ENCODE assay signal across 7 cellular contexts in the genomic region with DNA sequence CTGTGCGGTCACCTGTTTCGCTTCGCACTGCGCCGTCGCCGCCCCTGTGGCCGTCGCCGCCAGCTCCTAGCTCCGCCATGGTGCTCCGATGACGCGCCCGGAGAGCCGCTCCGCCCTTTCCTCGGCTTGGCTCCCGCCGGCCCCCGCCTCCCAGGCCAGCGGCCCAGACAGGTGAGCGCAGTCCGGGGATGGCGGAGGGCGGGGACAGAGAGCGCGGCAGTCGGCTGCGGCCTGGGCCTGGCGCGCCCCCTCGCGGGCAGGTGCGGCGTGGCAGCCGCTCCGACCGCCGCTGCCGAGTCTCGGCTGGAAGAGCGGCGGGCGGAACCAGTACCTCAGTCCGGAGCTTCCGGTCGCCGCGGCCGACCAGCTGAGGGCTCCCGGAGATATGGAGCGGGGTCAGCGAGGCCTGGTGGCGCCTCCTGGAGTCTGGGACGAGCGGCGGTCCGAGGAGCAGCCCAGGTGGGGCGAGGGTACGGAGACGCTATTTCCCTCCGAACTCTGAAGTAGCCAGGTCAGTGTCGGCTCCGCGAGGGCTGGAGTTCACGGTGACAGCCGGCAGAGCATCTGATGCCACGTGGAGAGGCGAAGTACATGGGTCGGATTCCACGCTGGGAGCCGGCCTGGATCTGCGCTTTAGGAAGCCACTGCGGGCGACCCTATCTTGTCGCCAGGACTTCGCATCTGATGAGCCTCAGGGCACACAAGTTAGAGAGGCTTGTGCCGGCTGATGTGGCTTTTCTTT. TPM values are rescaled to one million over a fixed set of nuclear protein-coding genes. Genes with fewer than 3 reads are reported as not detected.
DNase-seq lines count a peak whose midpoint lies in the region; ATAC-seq and TF ChIP-seq lines count a peak whose summit lies in the region.

MAP7 (minus strand) TSS at position 93 of the 742 bp plus-strand sequence; CDS start at position 79, 14 bp downstream.

- intact Hi-C loops in activated CD4-positive, alpha-beta T cell treated with anti-CD3 and anti-CD28 coated beads, Interleukin-2, amount 10 ng/mL, durations not matched to agents 24 days and 14 days (cut with micrococcal nuclease): no loop called here
- intact Hi-C loops in dendritic cell treated with granulocyte-macrophage colony-stimulating factor and Interleukin-4, amounts not matched to agents 40 ng/mL and 50 ng/mL, for 4 days (cut with micrococcal nuclease): loop anchor here (5.0 kb wide), 1 partner anchor 298 kb away; the partner anchor contains the start of gene MTFR2
- intact Hi-C loops in lower lobe of right lung (cut with DNase I): no loop called here

- peak within 1 kb of the TSS; percentile 68 for H3K4me3 ChIP-seq in lower lobe of right lung

- no peak for TF ChIP-seq POLR2A in GM18505 (IDR thresholded peaks at IDR 0.05; ENCODE audit: borderline replicate concordance, extremely low read depth, insufficient read depth, insufficient read length)

- peaks cover 7% of the 10 kb centered on the region for H3K36me3 Mint-ChIP-seq in activated CD4-positive, alpha-beta T cell treated with anti-CD3 and anti-CD28 coated beads, Interleukin-2, amount 10 ng/mL, durations not matched to agents 24 days and 14 days (ENCODE audit: low read depth)
- H3K36me3 Mint-ChIP-seq in dendritic cell treated with granulocyte-macrophage colony-stimulating factor and Interleukin-4, amounts not matched to agents 40 ng/mL and 50 ng/mL, for 4 days (ENCODE audit: low read depth): peaks cover 7% of the 10 kb centered on the region

- H3K27ac Mint-ChIP-seq in activated CD4-positive, alpha-beta T cell treated with anti-CD3 and anti-CD28 coated beads, Interleukin-2, amount 10 ng/mL, durations not matched to agents 24 days and 14 days: no peak within 1 kb of the TSS
- peak within 1 kb of the TSS; percentile 44 for H3K27ac Mint-ChIP-seq in dendritic cell treated with granulocyte-macrophage colony-stimulating factor and Interleukin-4, amounts not matched to agents 40 ng/mL and 50 ng/mL, for 4 days

- H3K27me3 Mint-ChIP-seq in activated CD4-positive, alpha-beta T cell treated with anti-CD3 and anti-CD28 coated beads, Interleukin-2, amount 10 ng/mL, durations not matched to agents 24 days and 14 days: peaks cover 55% of the 10 kb centered on the region
- H3K27me3 Mint-ChIP-seq in dendritic cell treated with granulocyte-macrophage colony-stimulating factor and Interleukin-4, amounts not matched to agents 40 ng/mL and 50 ng/mL, for 4 days: peaks cover 37% of the 10 kb centered on the region

- H3K4me1 Mint-ChIP-seq in activated CD4-positive, alpha-beta T cell treated with anti-CD3 and anti-CD28 coated beads, Interleukin-2, amount 10 ng/mL, durations not matched to agents 24 days and 14 days: peaks cover 4% of the 10 kb centered on the region
- H3K4me1 Mint-ChIP-seq in dendritic cell treated with granulocyte-macrophage colony-stimulating factor and Interleukin-4, amounts not matched to agents 40 ng/mL and 50 ng/mL, for 4 days (ENCODE audit: low read depth): peaks cover 13% of the 10 kb centered on the region

- no peaks in the 10 kb centered on the region for H3K9me3 Mint-ChIP-seq in activated CD4-positive, alpha-beta T cell treated with anti-CD3 and anti-CD28 coated beads, Interleukin-2, amount 10 ng/mL, durations not matched to agents 24 days and 14 days
- H3K9me3 Mint-ChIP-seq in dendritic cell treated with granulocyte-macrophage colony-stimulating factor and Interleukin-4, amounts not matched to agents 40 ng/mL and 50 ng/mL, for 4 days: no peaks in the 10 kb centered on the region

- no peaks in the 10 kb centered on the region for H3K9me3 ChIP-seq in lower lobe of right lung

- peak; percentile 74 for ATAC-seq in GM18505 (IDR thresholded peaks at IDR 0.05; ENCODE audit: unreplicated experiment)
- peak; percentile 51 for ATAC-seq in HG02840 (IDR thresholded peaks at IDR 0.05; ENCODE audit: low FRiP score, unreplicated experiment)
- ATAC-seq in lower lobe of right lung: peak; percentile 98

- peaks cover 20% of the 10 kb centered on the region for H3K4me1 ChIP-seq in lower lobe of right lung

- TF ChIP-seq CTCF in lower lobe of right lung (IDR thresholded peaks at IDR 0.05): peak; percentile 82

- peak within 1 kb of the TSS; percentile 73 for H3K4me3 Mint-ChIP-seq in activated CD4-positive, alpha-beta T cell treated with anti-CD3 and anti-CD28 coated beads, Interleukin-2, amount 10 ng/mL, durations not matched to agents 24 days and 14 days
- peak within 1 kb of the TSS; percentile 75 for H3K4me3 Mint-ChIP-seq in dendritic cell treated with granulocyte-macrophage colony-stimulating factor and Interleukin-4, amounts not matched to agents 40 ng/mL and 50 ng/mL, for 4 days

- peaks cover 3% of the 10 kb centered on the region for H3K36me3 ChIP-seq in lower lobe of right lung

- H3K27ac ChIP-seq in lower lobe of right lung: peak within 1 kb of the TSS; percentile 77

- H3K27me3 ChIP-seq in lower lobe of right lung (ENCODE audit: low read depth): peaks cover 13% of the 10 kb centered on the region

- peak; percentile 82 for DNase-seq in NCI-H2171 (lab: John Stamatoyannopoulos, UW)
- peak; percentile 88 for DNase-seq in activated CD4-positive, alpha-beta T cell treated with anti-CD3 and anti-CD28 coated beads, Interleukin-2, amount 10 ng/mL, durations not matched to agents 24 days and 14 days
- DNase-seq in lower lobe of right lung: peak; percentile 92
- DNase-seq in stimulated activated CD4-positive, alpha-beta T cell treated with anti-CD3 and anti-CD28 coated beads, TNF-alpha, amount 100 ng/mL, for 24 hours (ENCODE audit: low read depth in 3 of 3): peak in 2 of 3 experiments; percentile 26 to 68

RNA-seq across cellular contexts. Expression of gene MAP7, which starts in this region (rescaled TPM):
- total RNA-seq in activated CD4-positive, alpha-beta T cell treated with anti-CD3 and anti-CD28 coated beads, Interleukin-2, amount 10 ng/mL, durations not matched to agents 24 days and 14 days: 1.0 and 1.1 TPM in 2 replicates
- total RNA-seq in lower lobe of right lung: 18.3 TPM

Comparison
In these comparisons a context has a peak if more than half of its experiments do, and no peak if none do; other contexts are left out.
1. Peak in every context shown above with its lines: DNase-seq, ATAC-seq, H3K4me3 ChIP-seq and H3K27ac ChIP-seq.